9 cellular contexts compared by ENCODE assay signal in the genomic region with DNA sequence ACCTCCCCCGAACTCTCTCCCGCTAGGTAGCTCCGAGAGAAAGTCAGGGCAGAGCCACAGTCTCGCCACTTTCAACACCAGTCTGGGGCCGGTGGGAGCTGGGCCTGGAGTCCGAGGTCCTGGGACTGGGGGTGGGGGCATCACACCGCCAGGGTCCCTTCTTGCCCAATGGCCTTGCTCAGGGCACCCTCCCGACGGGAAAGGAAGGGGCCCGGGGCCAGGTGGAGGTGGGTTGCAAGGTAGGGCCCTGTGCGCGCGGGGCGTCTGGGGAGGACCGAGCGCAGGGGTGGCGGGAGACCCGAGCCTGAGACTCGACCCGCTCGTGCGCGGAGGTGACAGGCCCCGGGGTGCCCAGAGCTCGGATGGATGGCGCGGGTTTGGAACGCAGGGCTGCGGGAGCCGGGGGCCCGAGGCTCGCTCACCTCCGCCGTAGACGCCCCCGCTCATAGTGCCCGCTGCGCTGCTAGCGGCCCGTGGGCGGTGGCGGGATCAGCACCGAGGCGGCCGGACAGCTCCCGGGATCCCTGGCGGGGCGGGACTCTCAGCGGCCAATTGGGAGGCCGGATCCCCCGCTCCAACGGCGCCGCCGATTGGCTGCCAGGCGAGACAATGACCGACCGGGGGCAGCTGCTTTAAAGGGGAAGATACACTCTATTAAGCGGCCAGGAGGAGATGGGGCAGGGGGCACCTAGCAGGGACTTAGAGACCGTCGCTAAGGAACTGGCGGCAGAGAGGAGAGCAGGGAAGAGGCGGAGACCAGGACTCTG. TPM values are rescaled to one million over a fixed set of nuclear protein-coding genes. Genes with fewer than 3 reads are reported as not detected.
DNase-seq lines count a peak whose midpoint lies in the region; ATAC-seq and TF ChIP-seq lines count a peak whose summit lies in the region.
"Had no signal": no experiment of that assay in that cellular context is flagged by ENCODE, and none has a peak within 500 bp of the region (broad histone marks: within the 10 kb centered on the region; RNA-seq: fewer than 3 reads in every experiment).

Gene ACTL6B, minus strand, starts transcription at position 541 of the 767 bp plus-strand sequence. Its CDS starts 94 bp downstream, at position 447.

- H3K9me3 Mint-ChIP-seq in CD4-positive, alpha-beta T cell: no peaks in the 10 kb centered on the region
- no peaks in the 10 kb centered on the region for H3K9me3 Mint-ChIP-seq in stimulated activated memory B cell treated with anti-CD40 and anti-IgM and Interleukin-4, amounts not matched to agents 10 μg/mL and 1 μg/mL and 100 μg/mL, for 72 hours

- TF ChIP-seq CTCF in CD4-positive, alpha-beta T cell (IDR thresholded peaks at IDR 0.05): no peak

- CTCF ChIA-PET in CD4-positive, alpha-beta T cell (lab: Charles Lee): no interaction called here

- POLR2A ChIA-PET in CD4-positive, alpha-beta T cell (lab: Charles Lee): interaction anchor here (1.0 kb wide), 1 partner anchor 43 kb away, joined by 3 read pairs; the partner anchor contains the start of gene MOSPD3

- no peaks in the 10 kb centered on the region for H3K36me3 Mint-ChIP-seq in CD4-positive, alpha-beta T cell (ENCODE audit: low read depth)
- H3K36me3 Mint-ChIP-seq in stimulated activated memory B cell treated with anti-CD40 and anti-IgM and Interleukin-4, amounts not matched to agents 10 μg/mL and 1 μg/mL and 100 μg/mL, for 72 hours: no peaks in the 10 kb centered on the region

- H3K27me3 Mint-ChIP-seq in CD4-positive, alpha-beta T cell: peaks cover 51% of the 10 kb centered on the region
- H3K27me3 Mint-ChIP-seq in stimulated activated memory B cell treated with anti-CD40 and anti-IgM and Interleukin-4, amounts not matched to agents 10 μg/mL and 1 μg/mL and 100 μg/mL, for 72 hours: peaks cover 70% of the 10 kb centered on the region

- peaks cover 53% of the 10 kb centered on the region for H3K27me3 ChIP-seq in CD4-positive, alpha-beta T cell (ENCODE audit: control insufficient read depth, insufficient read depth, low read length)

- DNase-seq in CD4-positive, alpha-beta T cell: peak in 8 of 10 experiments; percentile 34 to 60 (median 41)
- DNase-seq in NCI-H1105 treated with DMSO at 0.1 percent for 48 hours (lab: John Stamatoyannopoulos, UW): peak; percentile 78
- DNase-seq in T-helper 2 cell: peak in 4 of 5 experiments; percentile 30 to 66 (median 36)
- peak; percentile 99 for DNase-seq in cerebellum (ENCODE audit: low spot score)
- DNase-seq in medulla oblongata (ENCODE audit: extremely low spot score): peak; percentile 30
- DNase-seq in superior temporal gyrus (ENCODE audit: extremely low spot score): peak; percentile 68

- no peak within 1 kb of the TSS for H3K27ac Mint-ChIP-seq in CD4-positive, alpha-beta T cell
- no peak within 1 kb of the TSS for H3K27ac Mint-ChIP-seq in stimulated activated memory B cell treated with anti-CD40 and anti-IgM and Interleukin-4, amounts not matched to agents 10 μg/mL and 1 μg/mL and 100 μg/mL, for 72 hours

- intact Hi-C loops in CD4-positive, alpha-beta T cell (cut with DNase I, micrococcal nuclease): no loop called here

- H3K27ac ChIP-seq in CD4-positive, alpha-beta T cell (ENCODE audit: low read depth, low read length): no peak within 1 kb of the TSS
- H3K27ac ChIP-seq: skin epidermis had no signal

- peaks cover 5% of the 10 kb centered on the region for H3K4me1 Mint-ChIP-seq in CD4-positive, alpha-beta T cell (ENCODE audit: low read depth)
- H3K4me1 Mint-ChIP-seq in stimulated activated memory B cell treated with anti-CD40 and anti-IgM and Interleukin-4, amounts not matched to agents 10 μg/mL and 1 μg/mL and 100 μg/mL, for 72 hours: no peaks in the 10 kb centered on the region

- ATAC-seq in CD4-positive, alpha-beta T cell (ENCODE audit: poor library complexity): peak; percentile 79
- ATAC-seq in stimulated activated memory B cell treated with anti-CD40 and anti-IgM and Interleukin-4, amounts not matched to agents 10 μg/mL and 1 μg/mL and 100 μg/mL, for 72 hours: no peak
- ATAC-seq in HG02623 (IDR thresholded peaks at IDR 0.05; ENCODE audit: unreplicated experiment): no peak

- H3K9me3 ChIP-seq in CD4-positive, alpha-beta T cell (ENCODE audit: control insufficient read depth, low read length): no peaks in the 10 kb centered on the region

- H3K4me3 Mint-ChIP-seq in CD4-positive, alpha-beta T cell: no peak within 1 kb of the TSS
- H3K4me3 Mint-ChIP-seq in stimulated activated memory B cell treated with anti-CD40 and anti-IgM and Interleukin-4, amounts not matched to agents 10 μg/mL and 1 μg/mL and 100 μg/mL, for 72 hours: no peak within 1 kb of the TSS

RNA-seq across cellular contexts. Expression of gene ACTL6B, which starts in this region (rescaled TPM):
- not detected for total RNA-seq in CD4-positive, alpha-beta T cell
- total RNA-seq in cerebellum: 58.7 TPM

Comparison
In these comparisons a context has a peak if more than half of its experiments do, and no peak if none do; other contexts are left out.
1. RNA of gene ACTL6B (total RNA-seq): 58.7 TPM in cerebellum (single experiment); not detected in CD4-positive, alpha-beta T cell; every median in the first group is over 10 times any median in the second.
2. Peak in DNase-seq and ATAC-seq in CD4-positive, alpha-beta T cell; RNA of the gene not detected or under 1 TPM.
3. DNase-seq: peak in every context shown above with its lines; median percentile 99 in cerebellum; 78 in NCI-H1105 treated with DMSO at 0.1 percent for 48 hours; 68 in superior temporal gyrus; 41 in CD4-positive, alpha-beta T cell; 36 in T-helper 2 cell; 30 in medulla oblongata.